ENCODE assay signal across 1 cellular context in genomic region chr11:88320149-88320559, GRCh38.
TF ChIP-seq lines count a peak whose summit lies in the region.

No MANE protein-coding gene starts in this region.

TF ChIP-seq in K562, 482 proteins besides CTCF, POLR2A, EP300 and RAD21:
- TF ChIP-seq ZBTB1 (CRISPR knock-in tag; IDR thresholded peaks at IDR 0.05; ENCODE audit: borderline replicate concordance, low read depth) = no peak
- no peak for TF ChIP-seq PBX2 (CRISPR knock-in tag; IDR thresholded peaks at IDR 0.05; ENCODE audit: low read depth)
- peak; percentile 47; the same call in 1 of the 2 replicates for TF ChIP-seq PBX2 (tag; conservative IDR thresholded peaks at IDR 0.05; ENCODE audit: low read depth)
- TF ChIP-seq MEIS2 (IDR thresholded peaks at IDR 0.05; ENCODE audit: partially characterized antibody) = peak; percentile 6
